In the genomic region with DNA sequence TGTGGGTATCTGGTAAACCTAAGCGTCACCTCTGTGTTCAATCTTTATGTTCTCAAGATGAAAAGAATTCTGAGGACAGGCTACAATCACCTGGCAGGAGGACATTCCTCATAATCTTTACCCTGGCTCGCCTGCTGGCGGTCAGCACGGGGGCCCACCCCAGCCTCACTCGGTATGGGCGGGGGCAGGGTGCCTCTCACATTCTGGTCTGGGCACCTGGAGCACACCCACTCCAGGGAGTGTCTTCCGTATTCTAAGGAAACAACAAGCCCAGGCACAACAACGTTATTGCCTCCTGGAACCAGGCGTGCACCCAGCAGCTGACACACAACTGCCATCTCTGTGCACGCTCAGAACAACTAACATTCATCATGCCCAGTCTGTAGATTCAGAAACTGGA, we compare ENCODE assay signal across 14 cellular contexts.
"Had no signal": no experiment of that assay in that cellular context is flagged by ENCODE, and none has a peak within 500 bp of the region (broad histone marks: within the 10 kb centered on the region; RNA-seq: fewer than 3 reads in every experiment).

No MANE protein-coding gene starts in this region.

- H3K4me1 ChIP-seq: adrenal gland had no signal

- DNase-seq: activated CD4-positive, alpha-beta T cell treated with anti-CD3 and anti-CD28 coated beads for 4 hours; activated CD8-positive, alpha-beta memory T cell treated with anti-CD3 and anti-CD28 coated beads, Interleukin-2, amount 50 U/mL, for 48 hours; activated CD8-positive, alpha-beta T cell treated with anti-CD3 and anti-CD28 coated beads for 36 hours; activated naive CD4-positive, alpha-beta T cell treated with anti-CD3 and anti-CD28 coated beads, Interleukin-2, amount 10 ng/mL, durations not matched to agents 7 days and 5 days; central memory CD4-positive, alpha-beta T cell; esophagus squamous epithelium; spleen; stimulated activated CD4-positive, alpha-beta T cell treated with anti-CD3 and anti-CD28 coated beads, Interleukin-2, amount 100 ng/mL, for 24 hours; stimulated activated naive B cell treated with anti-CD40 and anti-IgM and Interleukin-4, amounts not matched to agents 10 μg/mL and 1 μg/mL and 100 μg/mL, for 72 hours; T-cell; upper lobe of right lung; WERI-Rb-1 had no signal

- H3K27ac ChIP-seq: adrenal gland, right atrium auricular region, upper lobe of right lung, WERI-Rb-1 had no signal

- ATAC-seq: activated CD8-positive, alpha-beta T cell treated with anti-CD3 and anti-CD28 coated beads for 36 hours; stimulated activated naive B cell treated with anti-CD40 and anti-IgM and Interleukin-4, amounts not matched to agents 10 μg/mL and 1 μg/mL and 100 μg/mL, for 72 hours; T-cell had no signal

- H3K36me3 ChIP-seq: adrenal gland, esophagus squamous epithelium, right atrium auricular region, spleen, upper lobe of right lung had no signal

- H3K27me3 ChIP-seq: adrenal gland, right atrium auricular region had no signal

- H3K4me3 ChIP-seq: adrenal gland, right atrium auricular region, spleen, upper lobe of right lung had no signal

- H3K9me3 ChIP-seq: adrenal gland, esophagus squamous epithelium, right atrium auricular region, upper lobe of right lung had no signal
